Comparison of ENCODE assay signal across 13 cellular contexts in the genomic region with DNA sequence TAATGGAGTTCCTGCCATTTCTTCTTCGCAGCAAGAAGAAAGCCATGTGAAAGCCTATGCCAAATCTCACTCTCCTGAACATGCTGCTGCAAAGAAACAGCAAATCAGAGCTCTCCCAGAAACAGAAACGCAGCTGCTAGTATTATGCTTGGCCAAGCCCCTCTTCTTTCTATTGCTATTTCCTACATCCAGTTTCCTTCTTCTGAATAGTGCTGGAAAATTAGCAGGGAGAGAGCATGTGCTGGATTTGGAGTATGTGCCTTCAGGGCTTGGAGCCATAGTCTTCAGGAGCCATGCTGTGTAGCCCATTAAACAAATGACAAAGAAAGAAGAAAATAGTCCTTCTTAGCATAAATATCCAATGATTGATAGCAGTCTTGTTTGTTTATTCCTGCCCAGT.
DNase-seq lines count a peak whose midpoint lies in the region; ATAC-seq and TF ChIP-seq lines count a peak whose summit lies in the region.
"Had no signal": no experiment of that assay in that cellular context is flagged by ENCODE, and none has a peak within 500 bp of the region (broad histone marks: within the 10 kb centered on the region; RNA-seq: fewer than 3 reads in every experiment).

No MANE protein-coding gene starts in this region.

- peak; percentile 53 for ATAC-seq in WTC11
- ATAC-seq in HG02884 (IDR thresholded peaks at IDR 0.05; ENCODE audit: unreplicated experiment), result no peak
- ATAC-seq: upper lobe of right lung had no signal

- POLR2A ChIA-PET in WTC11 (lab: Charles Lee), result no interaction called here

- H3K27ac Mint-ChIP-seq in WTC11, result 0 out of 2 replicates have a peak overlapping the region, but pooled peaks have one; percentile 52
- H3K27ac Mint-ChIP-seq: activated naive CD4-positive, alpha-beta T cell treated with anti-CD3 and anti-CD28 coated beads for 36 hours had no signal

- no peak for TF ChIP-seq CTCF in WTC11 (IDR thresholded peaks at IDR 0.05)

- CTCF ChIA-PET in WTC11 (lab: Charles Lee), result no interaction called here

- H3K27me3 Mint-ChIP-seq in WTC11 (ENCODE audit: low read depth), result no peaks in the 10 kb centered on the region

- H3K4me1 Mint-ChIP-seq in WTC11, result peaks cover 31% of the 10 kb centered on the region

- peak; percentile 48 for DNase-seq in Ammon's horn (ENCODE audit: low spot score)
- DNase-seq in NCI-H1930 (lab: John Stamatoyannopoulos, UW), result peak; percentile 33 to 42
- DNase-seq in WTC11 (ENCODE audit: low spot score), result no peak
- peak; percentile 64 for DNase-seq in medulla oblongata (ENCODE audit: extremely low spot score)
- no peak for DNase-seq in activated gamma-delta T cell (lab: John Stamatoyannopoulos, UW)
- DNase-seq in SW480 (ENCODE audit: low spot score), result no peak
- DNase-seq in NCI-H524 treated with DMSO at 0.1 percent for 48 hours (lab: John Stamatoyannopoulos, UW), result no peak
- DNase-seq: ACHN; activated naive CD4-positive, alpha-beta T cell treated with anti-CD3 and anti-CD28 coated beads for 36 hours; NCI-H226; posterior cingulate gyrus; upper lobe of right lung had no signal

- H3K36me3 Mint-ChIP-seq in WTC11, result no peaks in the 10 kb centered on the region

- no peaks in the 10 kb centered on the region for H3K9me3 Mint-ChIP-seq in WTC11

- no peak overlapping the region for H3K4me3 Mint-ChIP-seq in WTC11
- H3K4me3 Mint-ChIP-seq: activated naive CD4-positive, alpha-beta T cell treated with anti-CD3 and anti-CD28 coated beads for 36 hours had no signal

TF ChIP-seq in WTC11, 78 proteins besides CTCF, POLR2A, EP300 and RAD21:
- TF ChIP-seq CREB1 (CRISPR knock-in tag; IDR thresholded peaks at IDR 0.05), result no peak
- no peak for TF ChIP-seq SOX15 (CRISPR knock-in tag; IDR thresholded peaks at IDR 0.05)
- no peak for TF ChIP-seq GABPB1 (CRISPR knock-in tag; IDR thresholded peaks at IDR 0.05)
- no peak for TF ChIP-seq ZNF423 (CRISPR knock-in tag; IDR thresholded peaks at IDR 0.05)
- TF ChIP-seq, protein P1, sequence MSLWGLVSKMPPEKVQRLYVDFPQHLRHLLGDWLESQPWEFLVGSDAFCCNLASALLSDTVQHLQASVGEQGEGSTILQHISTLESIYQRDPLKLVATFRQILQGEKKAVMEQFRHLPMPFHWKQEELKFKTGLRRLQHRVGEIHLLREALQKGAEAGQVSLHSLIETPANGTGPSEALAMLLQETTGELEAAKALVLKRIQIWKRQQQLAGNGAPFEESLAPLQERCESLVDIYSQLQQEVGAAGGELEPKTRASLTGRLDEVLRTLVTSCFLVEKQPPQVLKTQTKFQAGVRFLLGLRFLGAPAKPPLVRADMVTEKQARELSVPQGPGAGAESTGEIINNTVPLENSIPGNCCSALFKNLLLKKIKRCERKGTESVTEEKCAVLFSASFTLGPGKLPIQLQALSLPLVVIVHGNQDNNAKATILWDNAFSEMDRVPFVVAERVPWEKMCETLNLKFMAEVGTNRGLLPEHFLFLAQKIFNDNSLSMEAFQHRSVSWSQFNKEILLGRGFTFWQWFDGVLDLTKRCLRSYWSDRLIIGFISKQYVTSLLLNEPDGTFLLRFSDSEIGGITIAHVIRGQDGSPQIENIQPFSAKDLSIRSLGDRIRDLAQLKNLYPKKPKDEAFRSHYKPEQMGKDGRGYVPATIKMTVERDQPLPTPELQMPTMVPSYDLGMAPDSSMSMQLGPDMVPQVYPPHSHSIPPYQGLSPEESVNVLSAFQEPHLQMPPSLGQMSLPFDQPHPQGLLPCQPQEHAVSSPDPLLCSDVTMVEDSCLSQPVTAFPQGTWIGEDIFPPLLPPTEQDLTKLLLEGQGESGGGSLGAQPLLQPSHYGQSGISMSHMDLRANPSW (CRISPR knock-in tag; conservative IDR thresholded peaks at IDR 0.05; ENCODE audit: low read depth), result no peak
- TF ChIP-seq ZNF232 (CRISPR knock-in tag; IDR thresholded peaks at IDR 0.05), result no peak
- TF ChIP-seq, protein P2, sequence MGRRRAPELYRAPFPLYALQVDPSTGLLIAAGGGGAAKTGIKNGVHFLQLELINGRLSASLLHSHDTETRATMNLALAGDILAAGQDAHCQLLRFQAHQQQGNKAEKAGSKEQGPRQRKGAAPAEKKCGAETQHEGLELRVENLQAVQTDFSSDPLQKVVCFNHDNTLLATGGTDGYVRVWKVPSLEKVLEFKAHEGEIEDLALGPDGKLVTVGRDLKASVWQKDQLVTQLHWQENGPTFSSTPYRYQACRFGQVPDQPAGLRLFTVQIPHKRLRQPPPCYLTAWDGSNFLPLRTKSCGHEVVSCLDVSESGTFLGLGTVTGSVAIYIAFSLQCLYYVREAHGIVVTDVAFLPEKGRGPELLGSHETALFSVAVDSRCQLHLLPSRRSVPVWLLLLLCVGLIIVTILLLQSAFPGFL (CRISPR knock-in tag; IDR thresholded peaks at IDR 0.05; ENCODE audit: borderline replicate concordance), result no peak
- TF ChIP-seq ZNF416 (CRISPR knock-in tag; IDR thresholded peaks at IDR 0.05), result no peak
- no peak for TF ChIP-seq ZNF219 (CRISPR knock-in tag; IDR thresholded peaks at IDR 0.05; ENCODE audit: borderline replicate concordance)
- TF ChIP-seq, protein P3, sequence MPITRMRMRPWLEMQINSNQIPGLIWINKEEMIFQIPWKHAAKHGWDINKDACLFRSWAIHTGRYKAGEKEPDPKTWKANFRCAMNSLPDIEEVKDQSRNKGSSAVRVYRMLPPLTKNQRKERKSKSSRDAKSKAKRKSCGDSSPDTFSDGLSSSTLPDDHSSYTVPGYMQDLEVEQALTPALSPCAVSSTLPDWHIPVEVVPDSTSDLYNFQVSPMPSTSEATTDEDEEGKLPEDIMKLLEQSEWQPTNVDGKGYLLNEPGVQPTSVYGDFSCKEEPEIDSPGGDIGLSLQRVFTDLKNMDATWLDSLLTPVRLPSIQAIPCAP (CRISPR knock-in tag; IDR thresholded peaks at IDR 0.05), result no peak
- no peak for TF ChIP-seq IRF2 (CRISPR knock-in tag; IDR thresholded peaks at IDR 0.05; ENCODE audit: borderline replicate concordance, low read depth)
- TF ChIP-seq TEAD4 (CRISPR knock-in tag; IDR thresholded peaks at IDR 0.05), result no peak
- TF ChIP-seq ZNF317 (CRISPR knock-in tag; IDR thresholded peaks at IDR 0.05; ENCODE audit: borderline replicate concordance, low read depth), result no peak
- TF ChIP-seq OVOL2 (CRISPR knock-in tag; IDR thresholded peaks at IDR 0.05; ENCODE audit: borderline replicate concordance), result no peak
- TF ChIP-seq, protein P4, sequence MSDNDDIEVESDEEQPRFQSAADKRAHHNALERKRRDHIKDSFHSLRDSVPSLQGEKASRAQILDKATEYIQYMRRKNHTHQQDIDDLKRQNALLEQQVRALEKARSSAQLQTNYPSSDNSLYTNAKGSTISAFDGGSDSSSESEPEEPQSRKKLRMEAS (CRISPR knock-in tag; IDR thresholded peaks at IDR 0.05), result no peak
- TF ChIP-seq TCF7 (CRISPR knock-in tag; IDR thresholded peaks at IDR 0.05; ENCODE audit: low read depth), result no peak
- no peak for TF ChIP-seq TP53 (CRISPR knock-in tag; IDR thresholded peaks at IDR 0.05)
- TF ChIP-seq, protein P5, sequence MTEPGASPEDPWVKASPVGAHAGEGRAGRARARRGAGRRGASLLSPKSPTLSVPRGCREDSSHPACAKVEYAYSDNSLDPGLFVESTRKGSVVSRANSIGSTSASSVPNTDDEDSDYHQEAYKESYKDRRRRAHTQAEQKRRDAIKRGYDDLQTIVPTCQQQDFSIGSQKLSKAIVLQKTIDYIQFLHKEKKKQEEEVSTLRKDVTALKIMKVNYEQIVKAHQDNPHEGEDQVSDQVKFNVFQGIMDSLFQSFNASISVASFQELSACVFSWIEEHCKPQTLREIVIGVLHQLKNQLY (CRISPR knock-in tag; IDR thresholded peaks at IDR 0.05), result no peak
TF ChIP-seq in WTC11: peak in this region for 0.

Comparison
In these comparisons a context has a peak if more than half of its experiments do, and no peak if none do; other contexts are left out.
1. DNase-seq: peak in Ammon's horn (single experiment), NCI-H1930 (2 of 2) and medulla oblongata (single experiment); none in WTC11 (single experiment), activated gamma-delta T cell (single experiment), SW480 (single experiment) and NCI-H524 treated with DMSO at 0.1 percent for 48 hours (single experiment).